Comparison of ENCODE assay signal across 1 cellular context in genomic region chr20:3027987-3028386, GRCh38.
TF ChIP-seq lines count a peak whose summit lies in the region.

No MANE protein-coding gene starts in this region.

TF ChIP-seq in HepG2, 621 proteins besides CTCF, POLR2A, EP300 and RAD21:
- TF ChIP-seq ZNF740 (CRISPR knock-in tag; IDR thresholded peaks at IDR 0.05) (peak; percentile 91), ZBTB1 (CRISPR knock-in tag; IDR thresholded peaks at IDR 0.05; ENCODE audit: borderline replicate concordance) (no peak), NR2F1 (CRISPR knock-in tag; IDR thresholded peaks at IDR 0.05) (peak in 1 of 2 experiments; percentile 32; a peak in 1 of 4 replicates), PATZ1 (CRISPR knock-in tag; IDR thresholded peaks at IDR 0.05) (peak; percentile 84), MTA1 (CRISPR knock-in tag; IDR thresholded peaks at IDR 0.05; ENCODE audit: borderline replicate concordance) (peak; percentile 31; the same call in 1 of the 2 replicates), ZFP62 (CRISPR knock-in tag; IDR thresholded peaks at IDR 0.05) (no peak), NR2F6 (IDR thresholded peaks at IDR 0.05) (no peak), NR2F6 (CRISPR knock-in tag; IDR thresholded peaks at IDR 0.05) (peak; percentile 25; the same call in 1 of the 2 replicates)
